Comparison of ENCODE assay signal across 1 cellular context in the genomic region with DNA sequence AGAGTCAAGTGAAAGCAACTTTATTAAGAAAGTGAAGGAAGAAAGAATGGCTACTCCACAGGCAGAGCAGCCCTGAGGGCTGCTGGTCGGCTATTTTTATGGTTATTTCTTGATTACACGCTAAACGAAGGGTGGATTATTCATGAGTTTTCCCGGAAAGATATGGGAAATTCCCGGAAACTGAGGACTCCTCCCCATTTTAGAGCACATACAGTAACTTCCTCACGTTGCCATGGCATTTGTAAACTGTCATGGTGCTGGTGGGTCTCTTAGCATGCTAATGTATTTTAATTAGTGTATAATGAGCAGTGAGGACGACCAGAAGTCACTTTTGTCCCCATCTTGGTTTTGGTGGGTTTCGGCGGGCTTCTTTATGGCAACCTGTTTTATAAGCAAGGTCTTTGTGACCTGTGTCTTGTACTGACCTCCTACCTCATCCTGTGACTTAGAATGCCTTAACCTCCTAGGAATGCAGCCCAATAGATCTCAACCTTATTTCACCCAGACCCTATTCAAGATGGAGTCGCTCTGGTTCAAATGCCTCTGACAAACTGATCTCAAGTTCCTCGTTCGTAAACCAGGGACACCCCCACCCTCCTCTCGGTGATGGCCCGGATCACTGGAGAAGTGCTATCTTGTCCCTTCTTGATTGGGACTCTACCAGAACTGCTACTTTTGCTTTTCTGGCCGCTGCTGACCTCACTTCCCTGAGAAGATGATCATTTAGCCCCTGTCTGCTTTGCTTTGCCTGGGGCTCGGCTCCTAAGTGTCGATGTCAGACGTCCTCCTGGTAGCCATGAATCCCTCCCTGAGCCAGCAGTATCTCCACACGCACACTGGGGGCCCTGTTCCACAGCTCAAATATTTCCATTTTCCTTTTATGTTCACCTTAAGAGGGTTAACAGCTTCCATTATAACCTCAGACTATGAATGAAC.
TF ChIP-seq lines count a peak whose summit lies in the region.

No MANE protein-coding gene starts in this region.

TF ChIP-seq in K562, 482 proteins besides CTCF, POLR2A, EP300 and RAD21 (continued from another document and continues in another):
- peak; percentile 28 to 94; a peak in 2 of 4 replicates for TF ChIP-seq TEAD1 (CRISPR knock-in tag; IDR thresholded peaks at IDR 0.05)
- TF ChIP-seq, protein P1, sequence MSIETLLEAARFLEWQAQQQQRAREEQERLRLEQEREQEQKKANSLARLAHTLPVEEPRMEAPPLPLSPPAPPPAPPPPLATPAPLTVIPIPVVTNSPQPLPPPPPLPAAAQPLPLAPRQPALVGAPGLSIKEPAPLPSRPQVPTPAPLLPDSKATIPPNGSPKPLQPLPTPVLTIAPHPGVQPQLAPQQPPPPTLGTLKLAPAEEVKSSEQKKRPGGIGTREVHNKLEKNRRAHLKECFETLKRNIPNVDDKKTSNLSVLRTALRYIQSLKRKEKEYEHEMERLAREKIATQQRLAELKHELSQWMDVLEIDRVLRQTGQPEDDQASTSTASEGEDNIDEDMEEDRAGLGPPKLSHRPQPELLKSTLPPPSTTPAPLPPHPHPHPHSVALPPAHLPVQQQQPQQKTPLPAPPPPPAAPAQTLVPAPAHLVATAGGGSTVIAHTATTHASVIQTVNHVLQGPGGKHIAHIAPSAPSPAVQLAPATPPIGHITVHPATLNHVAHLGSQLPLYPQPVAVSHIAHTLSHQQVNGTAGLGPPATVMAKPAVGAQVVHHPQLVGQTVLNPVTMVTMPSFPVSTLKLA (conservative IDR thresholded peaks at IDR 0.05) = peak in 1 of 2 experiments; percentile 47; a peak in 2 of 4 replicates
- TF ChIP-seq ZNF57 (CRISPR knock-in tag; IDR thresholded peaks at IDR 0.05) = no peak
- TF ChIP-seq HNRNPL (IDR thresholded peaks at IDR 0.05; ENCODE audit: low read depth, low read length) = no peak
- TF ChIP-seq YY1 (IDR thresholded peaks at IDR 0.05; ENCODE audit: borderline replicate concordance in 1 of 3, control insufficient read depth in 1 of 3, extremely low read depth in 1 of 3, insufficient read depth in 3 of 3, insufficient read length in 1 of 3, insufficient replicate concordance in 2 of 3, low read depth in 1 of 3, low read length in 2 of 3) = peak in 1 of 3 experiments; percentile 30
- TF ChIP-seq RHOXF2B (CRISPR knock-in tag; conservative IDR thresholded peaks at IDR 0.05) = peak; percentile 63; the same call in 1 of the 2 replicates
- TF ChIP-seq PHB2 (IDR thresholded peaks at IDR 0.05; ENCODE audit: low read depth) = no peak
- peak; percentile 85 for TF ChIP-seq ZNF311 (CRISPR knock-in tag; IDR thresholded peaks at IDR 0.05)
- no peak for TF ChIP-seq HDAC2 (IDR thresholded peaks at IDR 0.05)
- no peak for TF ChIP-seq ELF1 (tag; IDR thresholded peaks at IDR 0.05)
- peak; percentile 80; the same call in 1 of the 2 replicates for TF ChIP-seq MXI1 (IDR thresholded peaks at IDR 0.05; ENCODE audit: low read depth, low read length)
- TF ChIP-seq, protein P2, sequence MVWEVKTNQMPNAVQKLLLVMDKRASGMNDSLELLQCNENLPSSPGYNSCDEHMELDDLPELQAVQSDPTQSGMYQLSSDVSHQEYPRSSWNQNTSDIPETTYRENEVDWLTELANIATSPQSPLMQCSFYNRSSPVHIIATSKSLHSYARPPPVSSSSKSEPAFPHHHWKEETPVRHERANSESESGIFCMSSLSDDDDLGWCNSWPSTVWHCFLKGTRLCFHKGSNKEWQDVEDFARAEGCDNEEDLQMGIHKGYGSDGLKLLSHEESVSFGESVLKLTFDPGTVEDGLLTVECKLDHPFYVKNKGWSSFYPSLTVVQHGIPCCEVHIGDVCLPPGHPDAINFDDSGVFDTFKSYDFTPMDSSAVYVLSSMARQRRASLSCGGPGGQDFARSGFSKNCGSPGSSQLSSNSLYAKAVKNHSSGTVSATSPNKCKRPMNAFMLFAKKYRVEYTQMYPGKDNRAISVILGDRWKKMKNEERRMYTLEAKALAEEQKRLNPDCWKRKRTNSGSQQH (CRISPR knock-in tag; IDR thresholded peaks at IDR 0.05) = peak; percentile 69; the same call in 1 of the 2 replicates
- TF ChIP-seq, protein P3, sequence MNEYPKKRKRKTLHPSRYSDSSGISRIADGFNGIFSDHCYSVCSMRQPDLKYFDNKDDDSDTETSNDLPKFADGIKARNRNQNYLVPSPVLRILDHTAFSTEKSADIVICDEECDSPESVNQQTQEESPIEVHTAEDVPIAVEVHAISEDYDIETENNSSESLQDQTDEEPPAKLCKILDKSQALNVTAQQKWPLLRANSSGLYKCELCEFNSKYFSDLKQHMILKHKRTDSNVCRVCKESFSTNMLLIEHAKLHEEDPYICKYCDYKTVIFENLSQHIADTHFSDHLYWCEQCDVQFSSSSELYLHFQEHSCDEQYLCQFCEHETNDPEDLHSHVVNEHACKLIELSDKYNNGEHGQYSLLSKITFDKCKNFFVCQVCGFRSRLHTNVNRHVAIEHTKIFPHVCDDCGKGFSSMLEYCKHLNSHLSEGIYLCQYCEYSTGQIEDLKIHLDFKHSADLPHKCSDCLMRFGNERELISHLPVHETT (CRISPR knock-in tag; conservative IDR thresholded peaks at IDR 0.05 in 1 of 2, IDR thresholded peaks at IDR 0.05 in 1 of 2) = peak in 1 of 2 experiments; percentile 94; a peak in 2 of 4 replicates
- TF ChIP-seq, protein P4, sequence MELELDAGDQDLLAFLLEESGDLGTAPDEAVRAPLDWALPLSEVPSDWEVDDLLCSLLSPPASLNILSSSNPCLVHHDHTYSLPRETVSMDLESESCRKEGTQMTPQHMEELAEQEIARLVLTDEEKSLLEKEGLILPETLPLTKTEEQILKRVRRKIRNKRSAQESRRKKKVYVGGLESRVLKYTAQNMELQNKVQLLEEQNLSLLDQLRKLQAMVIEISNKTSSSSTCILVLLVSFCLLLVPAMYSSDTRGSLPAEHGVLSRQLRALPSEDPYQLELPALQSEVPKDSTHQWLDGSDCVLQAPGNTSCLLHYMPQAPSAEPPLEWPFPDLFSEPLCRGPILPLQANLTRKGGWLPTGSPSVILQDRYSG (tag; conservative IDR thresholded peaks at IDR 0.05; ENCODE audit: low read depth) = peak; percentile 98
- peak; percentile 76 for TF ChIP-seq ZNF263 (CRISPR knock-in tag; IDR thresholded peaks at IDR 0.05; ENCODE audit: borderline replicate concordance)
- no peak for TF ChIP-seq LEF1 (IDR thresholded peaks at IDR 0.05)
- TF ChIP-seq, protein P5, sequence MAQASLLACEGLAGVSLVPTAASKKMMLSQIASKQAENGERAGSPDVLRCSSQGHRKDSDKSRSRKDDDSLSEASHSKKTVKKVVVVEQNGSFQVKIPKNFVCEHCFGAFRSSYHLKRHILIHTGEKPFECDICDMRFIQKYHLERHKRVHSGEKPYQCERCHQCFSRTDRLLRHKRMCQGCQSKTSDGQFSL (CRISPR knock-in tag; IDR thresholded peaks at IDR 0.05) = no peak
- TF ChIP-seq, protein P5 (tag; IDR thresholded peaks at IDR 0.05) = peak in 1 of 2 experiments; percentile 94; a peak in 2 of 4 replicates
- TF ChIP-seq, protein P6, sequence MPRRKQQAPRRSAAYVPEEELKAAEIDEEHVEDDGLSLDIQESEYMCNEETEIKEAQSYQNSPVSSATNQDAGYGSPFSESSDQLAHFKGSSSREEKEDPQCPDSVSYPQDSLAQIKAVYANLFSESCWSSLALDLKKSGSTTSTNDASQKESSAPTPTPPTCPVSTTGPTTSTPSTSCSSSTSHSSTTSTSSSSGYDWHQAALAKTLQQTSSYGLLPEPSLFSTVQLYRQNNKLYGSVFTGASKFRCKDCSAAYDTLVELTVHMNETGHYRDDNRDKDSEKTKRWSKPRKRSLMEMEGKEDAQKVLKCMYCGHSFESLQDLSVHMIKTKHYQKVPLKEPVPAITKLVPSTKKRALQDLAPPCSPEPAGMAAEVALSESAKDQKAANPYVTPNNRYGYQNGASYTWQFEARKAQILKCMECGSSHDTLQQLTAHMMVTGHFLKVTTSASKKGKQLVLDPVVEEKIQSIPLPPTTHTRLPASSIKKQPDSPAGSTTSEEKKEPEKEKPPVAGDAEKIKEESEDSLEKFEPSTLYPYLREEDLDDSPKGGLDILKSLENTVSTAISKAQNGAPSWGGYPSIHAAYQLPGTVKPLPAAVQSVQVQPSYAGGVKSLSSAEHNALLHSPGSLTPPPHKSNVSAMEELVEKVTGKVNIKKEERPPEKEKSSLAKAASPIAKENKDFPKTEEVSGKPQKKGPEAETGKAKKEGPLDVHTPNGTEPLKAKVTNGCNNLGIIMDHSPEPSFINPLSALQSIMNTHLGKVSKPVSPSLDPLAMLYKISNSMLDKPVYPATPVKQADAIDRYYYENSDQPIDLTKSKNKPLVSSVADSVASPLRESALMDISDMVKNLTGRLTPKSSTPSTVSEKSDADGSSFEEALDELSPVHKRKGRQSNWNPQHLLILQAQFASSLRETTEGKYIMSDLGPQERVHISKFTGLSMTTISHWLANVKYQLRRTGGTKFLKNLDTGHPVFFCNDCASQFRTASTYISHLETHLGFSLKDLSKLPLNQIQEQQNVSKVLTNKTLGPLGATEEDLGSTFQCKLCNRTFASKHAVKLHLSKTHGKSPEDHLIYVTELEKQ (CRISPR knock-in tag; IDR thresholded peaks at IDR 0.05) = 0 out of 2 replicates have a peak, but pooled peaks have one; percentile 68
- no peak for TF ChIP-seq CTBP1 (IDR thresholded peaks at IDR 0.05; ENCODE audit: borderline replicate concordance)
- TF ChIP-seq JUND (IDR thresholded peaks at IDR 0.05; ENCODE audit: borderline replicate concordance, low read depth, low read length) = peak; percentile 61
- peak; percentile 41; the same call in 2 of the 3 replicates for TF ChIP-seq JUND (tag; IDR thresholded peaks at IDR 0.05; ENCODE audit: borderline replicate concordance, low read depth, low read length)
- TF ChIP-seq, protein P7, sequence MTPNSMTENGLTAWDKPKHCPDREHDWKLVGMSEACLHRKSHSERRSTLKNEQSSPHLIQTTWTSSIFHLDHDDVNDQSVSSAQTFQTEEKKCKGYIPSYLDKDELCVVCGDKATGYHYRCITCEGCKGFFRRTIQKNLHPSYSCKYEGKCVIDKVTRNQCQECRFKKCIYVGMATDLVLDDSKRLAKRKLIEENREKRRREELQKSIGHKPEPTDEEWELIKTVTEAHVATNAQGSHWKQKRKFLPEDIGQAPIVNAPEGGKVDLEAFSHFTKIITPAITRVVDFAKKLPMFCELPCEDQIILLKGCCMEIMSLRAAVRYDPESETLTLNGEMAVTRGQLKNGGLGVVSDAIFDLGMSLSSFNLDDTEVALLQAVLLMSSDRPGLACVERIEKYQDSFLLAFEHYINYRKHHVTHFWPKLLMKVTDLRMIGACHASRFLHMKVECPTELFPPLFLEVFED (CRISPR knock-in tag; conservative IDR thresholded peaks at IDR 0.05) = peak; percentile 85; the same call in 1 of the 2 replicates
- TF ChIP-seq ZC3H4 (CRISPR knock-in tag; IDR thresholded peaks at IDR 0.05; ENCODE audit: borderline replicate concordance) = no peak
- TF ChIP-seq ZNF444 (CRISPR knock-in tag; IDR thresholded peaks at IDR 0.05) = peak; percentile 39; the same call in 1 of the 2 replicates
- TF ChIP-seq MTF1 (CRISPR knock-in tag; IDR thresholded peaks at IDR 0.05; ENCODE audit: borderline replicate concordance) = 0 out of 2 replicates have a peak, but pooled peaks have one; percentile 52
- TF ChIP-seq, protein P8, sequence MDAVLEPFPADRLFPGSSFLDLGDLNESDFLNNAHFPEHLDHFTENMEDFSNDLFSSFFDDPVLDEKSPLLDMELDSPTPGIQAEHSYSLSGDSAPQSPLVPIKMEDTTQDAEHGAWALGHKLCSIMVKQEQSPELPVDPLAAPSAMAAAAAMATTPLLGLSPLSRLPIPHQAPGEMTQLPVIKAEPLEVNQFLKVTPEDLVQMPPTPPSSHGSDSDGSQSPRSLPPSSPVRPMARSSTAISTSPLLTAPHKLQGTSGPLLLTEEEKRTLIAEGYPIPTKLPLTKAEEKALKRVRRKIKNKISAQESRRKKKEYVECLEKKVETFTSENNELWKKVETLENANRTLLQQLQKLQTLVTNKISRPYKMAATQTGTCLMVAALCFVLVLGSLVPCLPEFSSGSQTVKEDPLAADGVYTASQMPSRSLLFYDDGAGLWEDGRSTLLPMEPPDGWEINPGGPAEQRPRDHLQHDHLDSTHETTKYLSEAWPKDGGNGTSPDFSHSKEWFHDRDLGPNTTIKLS (IDR thresholded peaks at IDR 0.05; ENCODE audit: borderline replicate concordance, low read depth) = no peak
- peak; percentile 47; the same call in 1 of the 2 replicates for TF ChIP-seq CXXC5 (CRISPR knock-in tag; IDR thresholded peaks at IDR 0.05)
- peak; percentile 78; the same call in 1 of the 2 replicates for TF ChIP-seq ILK (tag; IDR thresholded peaks at IDR 0.05; ENCODE audit: borderline replicate concordance, low read depth)
- TF ChIP-seq SMAD2 (IDR thresholded peaks at IDR 0.05; ENCODE audit: low read depth, low read length) = no peak
- no peak for TF ChIP-seq RBM34 (IDR thresholded peaks at IDR 0.05; ENCODE audit: borderline replicate concordance, insufficient read depth, low read length)
- TF ChIP-seq NFXL1 (CRISPR knock-in tag; IDR thresholded peaks at IDR 0.05) = peak; percentile 84; the same call in 1 of the 2 replicates
- TF ChIP-seq, protein P9, sequence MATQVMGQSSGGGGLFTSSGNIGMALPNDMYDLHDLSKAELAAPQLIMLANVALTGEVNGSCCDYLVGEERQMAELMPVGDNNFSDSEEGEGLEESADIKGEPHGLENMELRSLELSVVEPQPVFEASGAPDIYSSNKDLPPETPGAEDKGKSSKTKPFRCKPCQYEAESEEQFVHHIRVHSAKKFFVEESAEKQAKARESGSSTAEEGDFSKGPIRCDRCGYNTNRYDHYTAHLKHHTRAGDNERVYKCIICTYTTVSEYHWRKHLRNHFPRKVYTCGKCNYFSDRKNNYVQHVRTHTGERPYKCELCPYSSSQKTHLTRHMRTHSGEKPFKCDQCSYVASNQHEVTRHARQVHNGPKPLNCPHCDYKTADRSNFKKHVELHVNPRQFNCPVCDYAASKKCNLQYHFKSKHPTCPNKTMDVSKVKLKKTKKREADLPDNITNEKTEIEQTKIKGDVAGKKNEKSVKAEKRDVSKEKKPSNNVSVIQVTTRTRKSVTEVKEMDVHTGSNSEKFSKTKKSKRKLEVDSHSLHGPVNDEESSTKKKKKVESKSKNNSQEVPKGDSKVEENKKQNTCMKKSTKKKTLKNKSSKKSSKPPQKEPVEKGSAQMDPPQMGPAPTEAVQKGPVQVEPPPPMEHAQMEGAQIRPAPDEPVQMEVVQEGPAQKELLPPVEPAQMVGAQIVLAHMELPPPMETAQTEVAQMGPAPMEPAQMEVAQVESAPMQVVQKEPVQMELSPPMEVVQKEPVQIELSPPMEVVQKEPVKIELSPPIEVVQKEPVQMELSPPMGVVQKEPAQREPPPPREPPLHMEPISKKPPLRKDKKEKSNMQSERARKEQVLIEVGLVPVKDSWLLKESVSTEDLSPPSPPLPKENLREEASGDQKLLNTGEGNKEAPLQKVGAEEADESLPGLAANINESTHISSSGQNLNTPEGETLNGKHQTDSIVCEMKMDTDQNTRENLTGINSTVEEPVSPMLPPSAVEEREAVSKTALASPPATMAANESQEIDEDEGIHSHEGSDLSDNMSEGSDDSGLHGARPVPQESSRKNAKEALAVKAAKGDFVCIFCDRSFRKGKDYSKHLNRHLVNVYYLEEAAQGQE (CRISPR knock-in tag; IDR thresholded peaks at IDR 0.05; ENCODE audit: low read depth) = 0 out of 2 replicates have a peak, but pooled peaks have one; percentile 41
- peak in 1 of 2 experiments; percentile 51; a peak in 1 of 4 replicates for TF ChIP-seq SRF (CRISPR knock-in tag; IDR thresholded peaks at IDR 0.05)
- peak; percentile 92 for TF ChIP-seq MECOM (CRISPR knock-in tag; IDR thresholded peaks at IDR 0.05)
- TF ChIP-seq EGR1 (conservative IDR thresholded peaks at IDR 0.05) = peak; percentile 35; the same call in 1 of the 2 replicates
